ENCODE assay signal across 30 cellular contexts in genomic region chr7:155570171-155570958, GRCh38. TPM values are rescaled to one million over a fixed set of nuclear protein-coding genes. Genes with fewer than 3 reads are reported as not detected.
"Had no signal": no experiment of that assay in that cellular context is flagged by ENCODE, and none has a peak within 500 bp of the region (broad histone marks: within the 10 kb centered on the region; RNA-seq: fewer than 3 reads in every experiment).

No MANE protein-coding gene starts in this region.

- H3K36me3 ChIP-seq: left lung, neutrophil, ovary, right atrium auricular region, vagina had no signal

- H3K27ac Mint-ChIP-seq: activated B cell treated with CpG ODN at 0.5 μM for 24 hours; activated CD4-positive, alpha-beta T cell treated with anti-CD3 and anti-CD28 coated beads for 36 hours; activated naive CD4-positive, alpha-beta T cell treated with anti-CD3 and anti-CD28 coated beads, Interleukin-2, amount 50 U/mL, for 72 hours; activated T-cell treated with anti-CD3 and anti-CD28 coated beads, Interleukin-2, amount 50 U/mL, for 24 hours; activated T-helper 17 cell treated with anti-CD3 and anti-CD28 coated beads, Interleukin-2, amount 50 U/mL, for 72 hours; brain; dendritic cell treated with granulocyte-macrophage colony-stimulating factor and Interleukin-4, amounts not matched to agents 40 ng/mL and 50 ng/mL, for 4 days; naive thymus-derived CD8-positive, alpha-beta T cell; type B pancreatic cell had no signal

- H3K27me3 ChIP-seq: neutrophil, ovary, right atrium auricular region, testis, vagina had no signal

- H3K27ac ChIP-seq: hepatocyte, left lung, neutrophil, ovary, psoas muscle, right atrium auricular region, testis, vagina had no signal

- DNase-seq: activated B cell treated with CpG ODN at 0.5 μM for 24 hours; activated CD4-positive, alpha-beta T cell treated with anti-CD3 and anti-CD28 coated beads for 36 hours; activated CD4-positive, alpha-beta T cell treated with anti-CD3 and anti-CD28 coated beads, Interleukin-2, amount 50 U/mL, for 4 hours; activated CD8-positive, alpha-beta memory T cell treated with anti-CD3 and anti-CD28 coated beads for 24 hours; activated CD8-positive, alpha-beta memory T cell treated with anti-CD3 and anti-CD28 coated beads, Interleukin-2, amount 50 U/mL, for 4 hours; activated T-cell treated with anti-CD3 and anti-CD28 coated beads, Interleukin-2, amount 50 U/mL, for 24 hours; effector CD4-positive, alpha-beta T cell; foreskin melanocyte; kidney glomerular epithelial cell; left lung; naive thymus-derived CD8-positive, alpha-beta T cell; ovary; T1000; testis had no signal

- H3K9me3 ChIP-seq: left lung, neutrophil, ovary, psoas muscle, right atrium auricular region, testis, vagina had no signal

- H3K4me1 ChIP-seq: left lung, psoas muscle, right atrium auricular region, testis, vagina had no signal

- H3K4me3 Mint-ChIP-seq: activated B cell treated with CpG ODN at 0.5 μM for 24 hours; activated CD4-positive, alpha-beta T cell treated with anti-CD3 and anti-CD28 coated beads for 36 hours; activated T-cell treated with anti-CD3 and anti-CD28 coated beads, Interleukin-2, amount 50 U/mL, for 24 hours; activated T-helper 17 cell treated with anti-CD3 and anti-CD28 coated beads, Interleukin-2, amount 50 U/mL, for 72 hours; brain; dendritic cell treated with granulocyte-macrophage colony-stimulating factor and Interleukin-4, amounts not matched to agents 40 ng/mL and 50 ng/mL, for 4 days; naive thymus-derived CD8-positive, alpha-beta T cell; type B pancreatic cell had no signal

- H3K9me3 Mint-ChIP-seq: activated B cell treated with CpG ODN at 0.5 μM for 24 hours; activated naive CD4-positive, alpha-beta T cell treated with anti-CD3 and anti-CD28 coated beads, Interleukin-2, amount 50 U/mL, for 72 hours; activated T-cell treated with anti-CD3 and anti-CD28 coated beads, Interleukin-2, amount 50 U/mL, for 24 hours; activated T-helper 17 cell treated with anti-CD3 and anti-CD28 coated beads, Interleukin-2, amount 50 U/mL, for 72 hours; brain; dendritic cell treated with granulocyte-macrophage colony-stimulating factor and Interleukin-4, amounts not matched to agents 40 ng/mL and 50 ng/mL, for 4 days; naive thymus-derived CD8-positive, alpha-beta T cell; type B pancreatic cell had no signal

- ATAC-seq: activated CD4-positive, alpha-beta T cell treated with anti-CD3 and anti-CD28 coated beads for 36 hours; activated naive CD4-positive, alpha-beta T cell treated with anti-CD3 and anti-CD28 coated beads, Interleukin-2, amount 50 U/mL, for 72 hours; activated T-helper 17 cell treated with anti-CD3 and anti-CD28 coated beads, Interleukin-2, amount 50 U/mL, for 72 hours; esophagus mucosa; left lung; naive thymus-derived CD8-positive, alpha-beta T cell; psoas muscle had no signal

- H3K4me3 ChIP-seq: hepatocyte, left lung, ovary, psoas muscle, right atrium auricular region, testis, vagina had no signal

- H3K4me1 Mint-ChIP-seq: activated B cell treated with CpG ODN at 0.5 μM for 24 hours; activated CD4-positive, alpha-beta T cell treated with anti-CD3 and anti-CD28 coated beads for 36 hours; activated T-helper 17 cell treated with anti-CD3 and anti-CD28 coated beads, Interleukin-2, amount 50 U/mL, for 72 hours; naive thymus-derived CD8-positive, alpha-beta T cell had no signal

- H3K36me3 Mint-ChIP-seq: activated naive CD4-positive, alpha-beta T cell treated with anti-CD3 and anti-CD28 coated beads, Interleukin-2, amount 50 U/mL, for 72 hours; naive thymus-derived CD8-positive, alpha-beta T cell; type B pancreatic cell had no signal

RNA-seq across cellular contexts. Expression of gene CNPY1, which starts 24.0 kb away (rescaled TPM):
- total RNA-seq: activated B cell treated with CpG ODN at 0.5 μM for 24 hours; activated CD4-positive, alpha-beta T cell treated with anti-CD3 and anti-CD28 coated beads for 36 hours; activated naive CD4-positive, alpha-beta T cell treated with anti-CD3 and anti-CD28 coated beads, Interleukin-2, amount 50 U/mL, for 72 hours; activated T-helper 17 cell treated with anti-CD3 and anti-CD28 coated beads, Interleukin-2, amount 50 U/mL, for 72 hours; aorta; cardiac septum; endothelial cell of umbilical vein; esophagus mucosa; hepatocyte; left lung; lung microvascular endothelial cell; naive thymus-derived CD8-positive, alpha-beta T cell; ovary; psoas muscle; right atrium auricular region; vagina had no signal
- polyA plus RNA-seq: adipose tissue; aorta; endothelial cell of umbilical vein; hepatocyte; naive thymus-derived CD8-positive, alpha-beta T cell; psoas muscle had no signal
